ENCODE assay signal across 1 cellular context in the genomic region with DNA sequence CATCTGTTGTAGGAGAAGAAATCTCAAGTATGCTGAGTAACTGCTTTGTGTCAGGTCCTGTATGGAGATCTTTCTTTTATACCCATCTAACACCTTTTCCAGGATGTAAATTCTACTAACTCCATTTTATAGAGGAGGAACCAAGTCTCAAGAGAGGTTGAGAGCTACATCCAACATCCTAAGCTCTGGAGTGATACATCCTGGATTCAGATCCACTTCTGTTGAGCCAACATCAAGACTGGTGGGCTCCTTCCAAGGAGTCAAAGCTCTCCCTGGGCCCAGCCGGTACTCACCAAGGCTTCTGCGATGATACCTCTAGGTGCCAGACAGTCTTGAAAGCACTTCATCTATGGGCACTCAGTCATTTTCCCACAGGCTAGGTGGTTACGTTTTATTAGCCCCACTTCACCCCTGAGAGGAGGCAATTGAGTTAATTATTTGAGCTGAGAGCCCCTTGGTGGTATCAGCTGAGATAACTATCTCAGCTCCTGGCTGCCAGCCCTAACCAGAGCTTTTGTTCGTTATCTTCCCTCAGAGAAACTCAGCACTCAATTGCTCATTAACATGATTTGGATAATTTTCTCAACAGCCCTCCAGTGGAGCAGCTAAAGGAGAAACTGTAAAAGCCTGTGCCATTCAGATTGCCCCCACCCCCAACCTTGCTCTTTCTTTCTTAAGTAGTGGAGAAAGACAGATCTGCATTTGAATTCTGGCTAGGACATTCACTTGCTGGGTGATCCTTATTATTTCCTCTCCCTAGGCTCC.
TF ChIP-seq lines count a peak whose summit lies in the region.

No MANE protein-coding gene starts in this region.

TF ChIP-seq in HEK293, 187 proteins besides CTCF, POLR2A, EP300 and RAD21 (continued from another document and continues in another):
- TF ChIP-seq, protein P1, sequence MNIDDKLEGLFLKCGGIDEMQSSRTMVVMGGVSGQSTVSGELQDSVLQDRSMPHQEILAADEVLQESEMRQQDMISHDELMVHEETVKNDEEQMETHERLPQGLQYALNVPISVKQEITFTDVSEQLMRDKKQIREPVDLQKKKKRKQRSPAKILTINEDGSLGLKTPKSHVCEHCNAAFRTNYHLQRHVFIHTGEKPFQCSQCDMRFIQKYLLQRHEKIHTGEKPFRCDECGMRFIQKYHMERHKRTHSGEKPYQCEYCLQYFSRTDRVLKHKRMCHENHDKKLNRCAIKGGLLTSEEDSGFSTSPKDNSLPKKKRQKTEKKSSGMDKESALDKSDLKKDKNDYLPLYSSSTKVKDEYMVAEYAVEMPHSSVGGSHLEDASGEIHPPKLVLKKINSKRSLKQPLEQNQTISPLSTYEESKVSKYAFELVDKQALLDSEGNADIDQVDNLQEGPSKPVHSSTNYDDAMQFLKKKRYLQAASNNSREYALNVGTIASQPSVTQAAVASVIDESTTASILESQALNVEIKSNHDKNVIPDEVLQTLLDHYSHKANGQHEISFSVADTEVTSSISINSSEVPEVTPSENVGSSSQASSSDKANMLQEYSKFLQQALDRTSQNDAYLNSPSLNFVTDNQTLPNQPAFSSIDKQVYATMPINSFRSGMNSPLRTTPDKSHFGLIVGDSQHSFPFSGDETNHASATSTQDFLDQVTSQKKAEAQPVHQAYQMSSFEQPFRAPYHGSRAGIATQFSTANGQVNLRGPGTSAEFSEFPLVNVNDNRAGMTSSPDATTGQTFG (tag by site-specific recombination; IDR thresholded peaks at IDR 0.05; ENCODE audit: borderline replicate concordance): no peak
- TF ChIP-seq, protein P2, sequence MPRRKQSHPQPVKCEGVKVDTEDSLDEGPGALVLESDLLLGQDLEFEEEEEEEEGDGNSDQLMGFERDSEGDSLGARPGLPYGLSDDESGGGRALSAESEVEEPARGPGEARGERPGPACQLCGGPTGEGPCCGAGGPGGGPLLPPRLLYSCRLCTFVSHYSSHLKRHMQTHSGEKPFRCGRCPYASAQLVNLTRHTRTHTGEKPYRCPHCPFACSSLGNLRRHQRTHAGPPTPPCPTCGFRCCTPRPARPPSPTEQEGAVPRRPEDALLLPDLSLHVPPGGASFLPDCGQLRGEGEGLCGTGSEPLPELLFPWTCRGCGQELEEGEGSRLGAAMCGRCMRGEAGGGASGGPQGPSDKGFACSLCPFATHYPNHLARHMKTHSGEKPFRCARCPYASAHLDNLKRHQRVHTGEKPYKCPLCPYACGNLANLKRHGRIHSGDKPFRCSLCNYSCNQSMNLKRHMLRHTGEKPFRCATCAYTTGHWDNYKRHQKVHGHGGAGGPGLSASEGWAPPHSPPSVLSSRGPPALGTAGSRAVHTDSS (tag by site-specific recombination; IDR thresholded peaks at IDR 0.05): no peak
- no peak for TF ChIP-seq GLIS2 (tag by site-specific recombination; IDR thresholded peaks at IDR 0.05)
- TF ChIP-seq, protein P3, sequence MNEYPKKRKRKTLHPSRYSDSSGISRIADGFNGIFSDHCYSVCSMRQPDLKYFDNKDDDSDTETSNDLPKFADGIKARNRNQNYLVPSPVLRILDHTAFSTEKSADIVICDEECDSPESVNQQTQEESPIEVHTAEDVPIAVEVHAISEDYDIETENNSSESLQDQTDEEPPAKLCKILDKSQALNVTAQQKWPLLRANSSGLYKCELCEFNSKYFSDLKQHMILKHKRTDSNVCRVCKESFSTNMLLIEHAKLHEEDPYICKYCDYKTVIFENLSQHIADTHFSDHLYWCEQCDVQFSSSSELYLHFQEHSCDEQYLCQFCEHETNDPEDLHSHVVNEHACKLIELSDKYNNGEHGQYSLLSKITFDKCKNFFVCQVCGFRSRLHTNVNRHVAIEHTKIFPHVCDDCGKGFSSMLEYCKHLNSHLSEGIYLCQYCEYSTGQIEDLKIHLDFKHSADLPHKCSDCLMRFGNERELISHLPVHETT (tag by site-specific recombination; IDR thresholded peaks at IDR 0.05): peak; percentile 85
- no peak; the same call in 1 of the 2 replicates for TF ChIP-seq ZNF76 (tag by site-specific recombination; IDR thresholded peaks at IDR 0.05; ENCODE audit: borderline replicate concordance, low read depth)
- TF ChIP-seq TCF7L2 (IDR thresholded peaks at IDR 0.05; ENCODE audit: borderline replicate concordance, low read depth, low read length): peak; percentile 95
- peak; percentile 92 for TF ChIP-seq OVOL3 (tag by site-specific recombination; IDR thresholded peaks at IDR 0.05)
- peak; percentile 78 for TF ChIP-seq ZNF394 (tag by site-specific recombination; IDR thresholded peaks at IDR 0.05; ENCODE audit: borderline replicate concordance)
- TF ChIP-seq ZSCAN23 (tag by site-specific recombination; IDR thresholded peaks at IDR 0.05): 0 out of 2 replicates have a peak, but pooled peaks have one; percentile 29
- TF ChIP-seq, protein P4, sequence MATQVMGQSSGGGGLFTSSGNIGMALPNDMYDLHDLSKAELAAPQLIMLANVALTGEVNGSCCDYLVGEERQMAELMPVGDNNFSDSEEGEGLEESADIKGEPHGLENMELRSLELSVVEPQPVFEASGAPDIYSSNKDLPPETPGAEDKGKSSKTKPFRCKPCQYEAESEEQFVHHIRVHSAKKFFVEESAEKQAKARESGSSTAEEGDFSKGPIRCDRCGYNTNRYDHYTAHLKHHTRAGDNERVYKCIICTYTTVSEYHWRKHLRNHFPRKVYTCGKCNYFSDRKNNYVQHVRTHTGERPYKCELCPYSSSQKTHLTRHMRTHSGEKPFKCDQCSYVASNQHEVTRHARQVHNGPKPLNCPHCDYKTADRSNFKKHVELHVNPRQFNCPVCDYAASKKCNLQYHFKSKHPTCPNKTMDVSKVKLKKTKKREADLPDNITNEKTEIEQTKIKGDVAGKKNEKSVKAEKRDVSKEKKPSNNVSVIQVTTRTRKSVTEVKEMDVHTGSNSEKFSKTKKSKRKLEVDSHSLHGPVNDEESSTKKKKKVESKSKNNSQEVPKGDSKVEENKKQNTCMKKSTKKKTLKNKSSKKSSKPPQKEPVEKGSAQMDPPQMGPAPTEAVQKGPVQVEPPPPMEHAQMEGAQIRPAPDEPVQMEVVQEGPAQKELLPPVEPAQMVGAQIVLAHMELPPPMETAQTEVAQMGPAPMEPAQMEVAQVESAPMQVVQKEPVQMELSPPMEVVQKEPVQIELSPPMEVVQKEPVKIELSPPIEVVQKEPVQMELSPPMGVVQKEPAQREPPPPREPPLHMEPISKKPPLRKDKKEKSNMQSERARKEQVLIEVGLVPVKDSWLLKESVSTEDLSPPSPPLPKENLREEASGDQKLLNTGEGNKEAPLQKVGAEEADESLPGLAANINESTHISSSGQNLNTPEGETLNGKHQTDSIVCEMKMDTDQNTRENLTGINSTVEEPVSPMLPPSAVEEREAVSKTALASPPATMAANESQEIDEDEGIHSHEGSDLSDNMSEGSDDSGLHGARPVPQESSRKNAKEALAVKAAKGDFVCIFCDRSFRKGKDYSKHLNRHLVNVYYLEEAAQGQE (tag by site-specific recombination; IDR thresholded peaks at IDR 0.05): no peak
- no peak for TF ChIP-seq ZNF747 (tag by site-specific recombination; IDR thresholded peaks at IDR 0.05)
- TF ChIP-seq ZNF555 (tag by site-specific recombination; conservative IDR thresholded peaks at IDR 0.05): no peak
- TF ChIP-seq, protein P5, sequence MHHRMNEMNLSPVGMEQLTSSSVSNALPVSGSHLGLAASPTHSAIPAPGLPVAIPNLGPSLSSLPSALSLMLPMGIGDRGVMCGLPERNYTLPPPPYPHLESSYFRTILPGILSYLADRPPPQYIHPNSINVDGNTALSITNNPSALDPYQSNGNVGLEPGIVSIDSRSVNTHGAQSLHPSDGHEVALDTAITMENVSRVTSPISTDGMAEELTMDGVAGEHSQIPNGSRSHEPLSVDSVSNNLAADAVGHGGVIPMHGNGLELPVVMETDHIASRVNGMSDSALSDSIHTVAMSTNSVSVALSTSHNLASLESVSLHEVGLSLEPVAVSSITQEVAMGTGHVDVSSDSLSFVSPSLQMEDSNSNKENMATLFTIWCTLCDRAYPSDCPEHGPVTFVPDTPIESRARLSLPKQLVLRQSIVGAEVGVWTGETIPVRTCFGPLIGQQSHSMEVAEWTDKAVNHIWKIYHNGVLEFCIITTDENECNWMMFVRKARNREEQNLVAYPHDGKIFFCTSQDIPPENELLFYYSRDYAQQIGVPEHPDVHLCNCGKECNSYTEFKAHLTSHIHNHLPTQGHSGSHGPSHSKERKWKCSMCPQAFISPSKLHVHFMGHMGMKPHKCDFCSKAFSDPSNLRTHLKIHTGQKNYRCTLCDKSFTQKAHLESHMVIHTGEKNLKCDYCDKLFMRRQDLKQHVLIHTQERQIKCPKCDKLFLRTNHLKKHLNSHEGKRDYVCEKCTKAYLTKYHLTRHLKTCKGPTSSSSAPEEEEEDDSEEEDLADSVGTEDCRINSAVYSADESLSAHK (tag by site-specific recombination; IDR thresholded peaks at IDR 0.05): peak; percentile 96
- TF ChIP-seq ZNF37A (tag by site-specific recombination; IDR thresholded peaks at IDR 0.05): no peak
- peak; percentile 93 for TF ChIP-seq WT1 (tag by site-specific recombination; IDR thresholded peaks at IDR 0.05)
- no peak for TF ChIP-seq ZNF184 (tag by site-specific recombination; IDR thresholded peaks at IDR 0.05)
- TF ChIP-seq ZNF112 (tag by site-specific recombination; IDR thresholded peaks at IDR 0.05): no peak
- no peak for TF ChIP-seq YY2 (tag by site-specific recombination; IDR thresholded peaks at IDR 0.05)
- no peak for TF ChIP-seq HOXC10 (CRISPR knock-in tag; IDR thresholded peaks at IDR 0.05)
- TF ChIP-seq ZNF132 (tag by site-specific recombination; IDR thresholded peaks at IDR 0.05; ENCODE audit: borderline replicate concordance): no peak
- no peak for TF ChIP-seq ZNF792 (tag by site-specific recombination; IDR thresholded peaks at IDR 0.05)
- TF ChIP-seq ZNF521 (tag by site-specific recombination; IDR thresholded peaks at IDR 0.05): no peak
- TF ChIP-seq ZNF221 (tag by site-specific recombination; IDR thresholded peaks at IDR 0.05; ENCODE audit: borderline replicate concordance): no peak
- TF ChIP-seq ZNF423 (tag by site-specific recombination; IDR thresholded peaks at IDR 0.05): 0 out of 2 replicates have a peak, but pooled peaks have one; percentile 61
- TF ChIP-seq, protein P6, sequence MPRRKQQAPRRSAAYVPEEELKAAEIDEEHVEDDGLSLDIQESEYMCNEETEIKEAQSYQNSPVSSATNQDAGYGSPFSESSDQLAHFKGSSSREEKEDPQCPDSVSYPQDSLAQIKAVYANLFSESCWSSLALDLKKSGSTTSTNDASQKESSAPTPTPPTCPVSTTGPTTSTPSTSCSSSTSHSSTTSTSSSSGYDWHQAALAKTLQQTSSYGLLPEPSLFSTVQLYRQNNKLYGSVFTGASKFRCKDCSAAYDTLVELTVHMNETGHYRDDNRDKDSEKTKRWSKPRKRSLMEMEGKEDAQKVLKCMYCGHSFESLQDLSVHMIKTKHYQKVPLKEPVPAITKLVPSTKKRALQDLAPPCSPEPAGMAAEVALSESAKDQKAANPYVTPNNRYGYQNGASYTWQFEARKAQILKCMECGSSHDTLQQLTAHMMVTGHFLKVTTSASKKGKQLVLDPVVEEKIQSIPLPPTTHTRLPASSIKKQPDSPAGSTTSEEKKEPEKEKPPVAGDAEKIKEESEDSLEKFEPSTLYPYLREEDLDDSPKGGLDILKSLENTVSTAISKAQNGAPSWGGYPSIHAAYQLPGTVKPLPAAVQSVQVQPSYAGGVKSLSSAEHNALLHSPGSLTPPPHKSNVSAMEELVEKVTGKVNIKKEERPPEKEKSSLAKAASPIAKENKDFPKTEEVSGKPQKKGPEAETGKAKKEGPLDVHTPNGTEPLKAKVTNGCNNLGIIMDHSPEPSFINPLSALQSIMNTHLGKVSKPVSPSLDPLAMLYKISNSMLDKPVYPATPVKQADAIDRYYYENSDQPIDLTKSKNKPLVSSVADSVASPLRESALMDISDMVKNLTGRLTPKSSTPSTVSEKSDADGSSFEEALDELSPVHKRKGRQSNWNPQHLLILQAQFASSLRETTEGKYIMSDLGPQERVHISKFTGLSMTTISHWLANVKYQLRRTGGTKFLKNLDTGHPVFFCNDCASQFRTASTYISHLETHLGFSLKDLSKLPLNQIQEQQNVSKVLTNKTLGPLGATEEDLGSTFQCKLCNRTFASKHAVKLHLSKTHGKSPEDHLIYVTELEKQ (tag by site-specific recombination; IDR thresholded peaks at IDR 0.05; ENCODE audit: borderline replicate concordance): peak; percentile 96
- TF ChIP-seq KLF9 (tag by site-specific recombination; IDR thresholded peaks at IDR 0.05; ENCODE audit: low read depth): no peak; the same call in 1 of the 2 replicates
- no peak for TF ChIP-seq ZNF658 (tag by site-specific recombination; IDR thresholded peaks at IDR 0.05)
- TF ChIP-seq ZNF777 (tag by site-specific recombination; IDR thresholded peaks at IDR 0.05; ENCODE audit: borderline replicate concordance): no peak
- peak; percentile 85 for TF ChIP-seq ZEB2 (tag by site-specific recombination; IDR thresholded peaks at IDR 0.05)
- TF ChIP-seq ZNF214 (tag by site-specific recombination; IDR thresholded peaks at IDR 0.05; ENCODE audit: borderline replicate concordance): no peak
- no peak for TF ChIP-seq ZNF830 (tag by site-specific recombination; IDR thresholded peaks at IDR 0.05; ENCODE audit: low read depth)
- no peak for TF ChIP-seq SP3 (tag by site-specific recombination; IDR thresholded peaks at IDR 0.05)
- TF ChIP-seq, protein P7, sequence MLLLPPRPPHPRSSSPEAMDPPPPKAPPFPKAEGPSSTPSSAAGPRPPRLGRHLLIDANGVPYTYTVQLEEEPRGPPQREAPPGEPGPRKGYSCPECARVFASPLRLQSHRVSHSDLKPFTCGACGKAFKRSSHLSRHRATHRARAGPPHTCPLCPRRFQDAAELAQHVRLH (tag by site-specific recombination; IDR thresholded peaks at IDR 0.05): peak; percentile 96
- TF ChIP-seq BCL11B (tag by site-specific recombination; IDR thresholded peaks at IDR 0.05; ENCODE audit: low read depth): peak; percentile 86; the same call in 1 of the 2 replicates
- peak; percentile 68 for TF ChIP-seq ZNF664 (tag by site-specific recombination; IDR thresholded peaks at IDR 0.05)
- TF ChIP-seq, protein P8, sequence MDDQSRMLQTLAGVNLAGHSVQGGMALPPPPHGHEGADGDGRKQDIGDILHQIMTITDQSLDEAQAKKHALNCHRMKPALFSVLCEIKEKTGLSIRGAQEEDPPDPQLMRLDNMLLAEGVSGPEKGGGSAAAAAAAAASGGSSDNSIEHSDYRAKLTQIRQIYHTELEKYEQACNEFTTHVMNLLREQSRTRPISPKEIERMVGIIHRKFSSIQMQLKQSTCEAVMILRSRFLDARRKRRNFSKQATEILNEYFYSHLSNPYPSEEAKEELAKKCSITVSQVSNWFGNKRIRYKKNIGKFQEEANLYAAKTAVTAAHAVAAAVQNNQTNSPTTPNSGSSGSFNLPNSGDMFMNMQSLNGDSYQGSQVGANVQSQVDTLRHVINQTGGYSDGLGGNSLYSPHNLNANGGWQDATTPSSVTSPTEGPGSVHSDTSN (CRISPR knock-in tag; IDR thresholded peaks at IDR 0.05): no peak
- TF ChIP-seq ZNF561 (tag by site-specific recombination; IDR thresholded peaks at IDR 0.05; ENCODE audit: borderline replicate concordance): peak; percentile 90; the same call in 1 of the 2 replicates
- TF ChIP-seq ZIC2 (tag by site-specific recombination; IDR thresholded peaks at IDR 0.05): peak; percentile 90
- TF ChIP-seq, protein P9, sequence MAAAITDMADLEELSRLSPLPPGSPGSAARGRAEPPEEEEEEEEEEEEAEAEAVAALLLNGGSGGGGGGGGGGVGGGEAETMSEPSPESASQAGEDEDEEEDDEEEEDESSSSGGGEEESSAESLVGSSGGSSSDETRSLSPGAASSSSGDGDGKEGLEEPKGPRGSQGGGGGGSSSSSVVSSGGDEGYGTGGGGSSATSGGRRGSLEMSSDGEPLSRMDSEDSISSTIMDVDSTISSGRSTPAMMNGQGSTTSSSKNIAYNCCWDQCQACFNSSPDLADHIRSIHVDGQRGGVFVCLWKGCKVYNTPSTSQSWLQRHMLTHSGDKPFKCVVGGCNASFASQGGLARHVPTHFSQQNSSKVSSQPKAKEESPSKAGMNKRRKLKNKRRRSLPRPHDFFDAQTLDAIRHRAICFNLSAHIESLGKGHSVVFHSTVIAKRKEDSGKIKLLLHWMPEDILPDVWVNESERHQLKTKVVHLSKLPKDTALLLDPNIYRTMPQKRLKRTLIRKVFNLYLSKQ (tag by site-specific recombination; IDR thresholded peaks at IDR 0.05; ENCODE audit: borderline replicate concordance): no peak
